ENCODE assay signal across 16 cellular contexts in genomic region chr5:172867761-172868435, GRCh38. TPM values are rescaled to one million over a fixed set of nuclear protein-coding genes. Genes with fewer than 3 reads are reported as not detected.
DNase-seq lines count a peak whose midpoint lies in the region; ATAC-seq and TF ChIP-seq lines count a peak whose summit lies in the region.
"Had no signal": no experiment of that assay in that cellular context is flagged by ENCODE, and none has a peak within 500 bp of the region (broad histone marks: within the 10 kb centered on the region; RNA-seq: fewer than 3 reads in every experiment).

No MANE protein-coding gene starts in this region.

- H3K4me3 ChIP-seq in heart right ventricle (no peak overlapping the region), esophagus squamous epithelium (no peak overlapping the region), prostate gland (no peak overlapping the region), urinary bladder (ENCODE audit: low read depth, low read length) (no peak overlapping the region)
- H3K4me3 ChIP-seq in CD4-positive, alpha-beta memory T cell (ENCODE audit: low read length in 2 of 2), result no peak overlapping the region

- H3K9me3 Mint-ChIP-seq in progenitor cell of endocrine pancreas (ENCODE audit: low read depth), result no peaks in the 10 kb centered on the region
- no peaks in the 10 kb centered on the region for H3K9me3 Mint-ChIP-seq in CD4-positive, alpha-beta memory T cell
- H3K9me3 Mint-ChIP-seq: stimulated activated naive B cell treated with anti-CD40 and anti-IgM and Interleukin-4, amounts not matched to agents 10 μg/mL and 1 μg/mL and 100 μg/mL, for 72 hours; T-helper 2 cell treated with Interferon-gamma antibody and Interleukin-4, amounts not matched to agents 5 μg/mL and 100 μg/mL, for 36 hours had no signal

- no peaks in the 10 kb centered on the region for H3K27me3 ChIP-seq in heart right ventricle
- no peaks in the 10 kb centered on the region for H3K27me3 ChIP-seq in esophagus squamous epithelium
- no peaks in the 10 kb centered on the region for H3K27me3 ChIP-seq in prostate gland (replicated peaks; ENCODE audit: insufficient read depth)
- H3K27me3 ChIP-seq in CD4-positive, alpha-beta memory T cell (ENCODE audit: insufficient read depth, low read length), result no peaks in the 10 kb centered on the region

- H3K27ac ChIP-seq in heart right ventricle (peak overlapping the region; percentile 82 to 97 (median 92)), esophagus squamous epithelium (peak overlapping the region; percentile 76 to 94 (median 92)), prostate gland (peak overlapping the region; percentile 79 to 80), urinary bladder (ENCODE audit: low read depth) (peak overlapping the region; percentile 54)
- no peak overlapping the region for H3K27ac ChIP-seq in CD4-positive, alpha-beta memory T cell (ENCODE audit: low read depth, low read length)

- peaks cover 4% of the 10 kb centered on the region for H3K36me3 Mint-ChIP-seq in progenitor cell of endocrine pancreas (ENCODE audit: insufficient read depth)
- peaks cover 0 to 5% of the 10 kb centered on the region in 2 donors for H3K36me3 Mint-ChIP-seq in CD4-positive, alpha-beta memory T cell

- H3K27ac Mint-ChIP-seq in progenitor cell of endocrine pancreas, result no peak overlapping the region
- peak overlapping the region in 2 of 7 donors; percentile 24 to 29 for H3K27ac Mint-ChIP-seq in CD4-positive, alpha-beta memory T cell
- H3K27ac Mint-ChIP-seq: activated CD8-positive, alpha-beta T cell treated with anti-CD3 and anti-CD28 coated beads, Interleukin-2, amount 10 ng/mL, durations not matched to agents 7 days and 5 days; T-helper 2 cell treated with Interferon-gamma antibody and Interleukin-4, amounts not matched to agents 5 μg/mL and 100 μg/mL, for 36 hours had no signal

- WGBS in heart right ventricle, 2 donors, result 63 to 70% methylated on average over 11 of the region's 11 CpGs
- 66 to 67% methylated on average over 10 of the region's 11 CpGs for WGBS in esophagus squamous epithelium, 2 donors
- WGBS in prostate gland, result 74% methylated on average over 11 of the region's 11 CpGs
- WGBS in urinary bladder, result 72% methylated on average over 11 of the region's 11 CpGs

- DNase-seq in heart right ventricle (no peak), Right ventricle myocardium inferior (ENCODE audit: missing footprints) (no peak), esophagus squamous epithelium (lab: John Stamatoyannopoulos, UW) (no peak), prostate gland (ENCODE audit: low spot score) (no peak), NCI-H1048 (lab: John Stamatoyannopoulos, UW) (no peak), progenitor cell of endocrine pancreas (ENCODE audit: low spot score, unreplicated experiment) (no peak)
- DNase-seq in CD4-positive, alpha-beta memory T cell, result no peak
- DNase-seq: activated CD8-positive, alpha-beta T cell treated with anti-CD3 and anti-CD28 coated beads, Interleukin-2, amount 10 ng/mL, durations not matched to agents 7 days and 5 days; activated naive CD4-positive, alpha-beta T cell treated with anti-CD3 and anti-CD28 coated beads, Interleukin-2, amount 50 U/mL, for 16 hours; DMS79 treated with DMSO at 0.1 percent for 48 hours; Karpas-422; NCI-H2107; stimulated activated CD4-positive, alpha-beta T cell treated with anti-CD3 and anti-CD28 coated beads, Interleukin-1b, Interleukin-23, amount 100 ng/mL, for 48 hours; stimulated activated naive B cell treated with anti-CD40 and anti-IgM and Interleukin-4, amounts not matched to agents 10 μg/mL and 1 μg/mL and 100 μg/mL, for 72 hours had no signal

- no peak for ATAC-seq in heart right ventricle
- ATAC-seq in Right ventricle myocardium inferior, result no peak

- TF ChIP-seq POLR2A in esophagus squamous epithelium (IDR thresholded peaks at IDR 0.05), result no peak
- no peak for TF ChIP-seq POLR2A in prostate gland (IDR thresholded peaks at IDR 0.05)

- POLR2A ChIA-PET in CD4-positive, alpha-beta memory T cell (lab: Charles Lee; ENCODE audit: partially characterized antibody), result interaction anchor here (0.6 to 0.8 kb wide), 2 partner anchors 96 to 97 kb away, joined by 3 read pairs; partner anchors contain the start of gene DUSP1

- intact Hi-C loops in heart right ventricle (cut with DNase I), result loop anchor here in 4 of 10 donors (2.0 to 10.0 kb wide), 4 partner anchors 34 to 97 kb away; partner anchors contain the start of gene DUSP1 (in 3 of the 4)
- intact Hi-C loops in Right ventricle myocardium inferior (cut with DNase I), result no loop called here
- intact Hi-C loops in esophagus squamous epithelium (cut with DNase I), result loop anchor here (10.0 kb wide), 1 partner anchor 93 kb away; the partner anchor contains the start of gene DUSP1
- intact Hi-C loops in prostate gland (cut with DNase I), result loop anchor here (2.0 kb wide), 2 partner anchors 35 to 95 kb away; no protein-coding TSS in a partner anchor
- intact Hi-C loops in CD4-positive, alpha-beta memory T cell (cut with micrococcal nuclease), result no loop called here

- H3K4me1 ChIP-seq in heart right ventricle (peaks cover 54 to 89% (median 77%) of the 10 kb centered on the region in 9 donors), esophagus squamous epithelium (peaks cover 39 to 83% (median 61%) of the 10 kb centered on the region in 3 donors), prostate gland (replicated peaks) (peaks cover 38% of the 10 kb centered on the region), urinary bladder (ENCODE audit: insufficient read depth) (no peaks in the 10 kb centered on the region)
- H3K4me1 ChIP-seq in CD4-positive, alpha-beta memory T cell (ENCODE audit: insufficient read depth, low read length), result peaks cover 4% of the 10 kb centered on the region

- peaks cover 3% of the 10 kb centered on the region for H3K4me1 Mint-ChIP-seq in progenitor cell of endocrine pancreas (ENCODE audit: low read depth)
- H3K4me1 Mint-ChIP-seq in CD4-positive, alpha-beta memory T cell, result peaks cover 9 to 27% (median 16%) of the 10 kb centered on the region in 4 donors

- no peak overlapping the region for H3K4me3 Mint-ChIP-seq in progenitor cell of endocrine pancreas (ENCODE audit: low read depth)
- no peak overlapping the region for H3K4me3 Mint-ChIP-seq in CD4-positive, alpha-beta memory T cell
- H3K4me3 Mint-ChIP-seq: activated CD8-positive, alpha-beta T cell treated with anti-CD3 and anti-CD28 coated beads, Interleukin-2, amount 10 ng/mL, durations not matched to agents 7 days and 5 days; stimulated activated naive B cell treated with anti-CD40 and anti-IgM and Interleukin-4, amounts not matched to agents 10 μg/mL and 1 μg/mL and 100 μg/mL, for 72 hours; T-helper 2 cell treated with Interferon-gamma antibody and Interleukin-4, amounts not matched to agents 5 μg/mL and 100 μg/mL, for 36 hours had no signal

- CTCF ChIA-PET in CD4-positive, alpha-beta memory T cell (lab: Charles Lee; ENCODE audit: partially characterized antibody), result interaction anchor here (1.0 to 1.1 kb wide), 2 partner anchors 96 to 153 kb away, joined by 3 to 5 read pairs; no protein-coding TSS in a partner anchor

- H3K9me3 ChIP-seq in heart right ventricle (no peaks in the 10 kb centered on the region), esophagus squamous epithelium (no peaks in the 10 kb centered on the region), prostate gland (no peaks in the 10 kb centered on the region)
- no peaks in the 10 kb centered on the region for H3K9me3 ChIP-seq in CD4-positive, alpha-beta memory T cell (ENCODE audit: control insufficient read depth in 1 of 2, low read length in 2 of 2)

- no peak for TF ChIP-seq CTCF in heart right ventricle (IDR thresholded peaks at IDR 0.05)
- TF ChIP-seq CTCF in esophagus squamous epithelium (IDR thresholded peaks at IDR 0.05), result no peak
- TF ChIP-seq CTCF in prostate gland (IDR thresholded peaks at IDR 0.05), result no peak
- TF ChIP-seq CTCF in progenitor cell of endocrine pancreas (IDR thresholded peaks at IDR 0.05; ENCODE audit: unreplicated experiment), result no peak

- peaks cover 0 to 3% (median 0%) of the 10 kb centered on the region in 9 donors for H3K36me3 ChIP-seq in heart right ventricle
- H3K36me3 ChIP-seq in esophagus squamous epithelium, result no peaks in the 10 kb centered on the region
- no peaks in the 10 kb centered on the region for H3K36me3 ChIP-seq in prostate gland
- H3K36me3 ChIP-seq in urinary bladder (ENCODE audit: insufficient read depth), result no peaks in the 10 kb centered on the region
- peaks cover 3% of the 10 kb centered on the region for H3K36me3 ChIP-seq in CD4-positive, alpha-beta memory T cell (ENCODE audit: insufficient read depth, low read length)

- H3K27me3 Mint-ChIP-seq in progenitor cell of endocrine pancreas, result no peaks in the 10 kb centered on the region
- H3K27me3 Mint-ChIP-seq in CD4-positive, alpha-beta memory T cell, result no peaks in the 10 kb centered on the region
- H3K27me3 Mint-ChIP-seq: stimulated activated naive B cell treated with anti-CD40 and anti-IgM and Interleukin-4, amounts not matched to agents 10 μg/mL and 1 μg/mL and 100 μg/mL, for 72 hours had no signal

RNA-seq across cellular contexts. Expression of gene ERGIC1, which starts 33.8 kb away (rescaled TPM):
- 10 to 100 TPM; 60.3 to 91.9 (median 74.2) TPM for total RNA-seq in heart right ventricle
- 10 to 100 TPM; 48.0 to 64.9 TPM for polyA plus RNA-seq in heart right ventricle
- total RNA-seq in Right ventricle myocardium inferior, result 74.8 TPM
- 10 to 100 TPM; 50.9 to 83.0 (median 65.5) TPM for total RNA-seq in esophagus squamous epithelium
- total RNA-seq in prostate gland, result 100 to 1,000 TPM; 228 to 380 TPM
- total RNA-seq in urinary bladder, result 68.5 TPM
- 103 TPM for polyA plus RNA-seq in urinary bladder
- 150 and 158 TPM in 2 replicates for total RNA-seq in progenitor cell of endocrine pancreas
- total RNA-seq in CD4-positive, alpha-beta memory T cell, result 10 to 100 TPM; 45.8 to 51.0 TPM
- 10 to 100 TPM; 10.6 to 18.8 TPM for polyA plus RNA-seq in CD4-positive, alpha-beta memory T cell

Comparison
In these comparisons a context has a peak if more than half of its experiments do, and no peak if none do; other contexts are left out.
1. intact Hi-C loops: an anchor here in esophagus squamous epithelium (10.0 kb wide) and prostate gland (2.0 kb wide); none called in Right ventricle myocardium inferior and CD4-positive, alpha-beta memory T cell.